Comparison of ENCODE assay signal across 33 cellular contexts in the genomic region with DNA sequence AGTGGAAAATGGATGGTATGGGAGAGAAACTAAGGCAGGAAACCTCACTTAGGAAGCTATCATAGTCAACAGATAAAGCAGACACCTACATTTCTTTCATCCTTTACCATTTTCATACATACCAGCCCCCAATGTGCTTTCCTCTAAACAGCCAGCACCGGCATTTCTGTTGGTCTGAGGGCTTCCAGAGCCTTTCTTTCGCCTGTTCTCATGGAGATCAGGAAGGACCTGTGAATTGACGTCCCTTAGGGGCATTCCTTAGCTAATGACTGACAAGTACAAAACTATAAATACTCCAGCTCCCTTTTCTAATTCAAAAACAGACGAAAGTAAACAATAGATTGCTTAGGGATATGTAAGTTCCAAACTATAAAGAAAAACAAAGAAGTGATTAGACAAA.
"Had no signal": no experiment of that assay in that cellular context is flagged by ENCODE, and none has a peak within 500 bp of the region (broad histone marks: within the 10 kb centered on the region; RNA-seq: fewer than 3 reads in every experiment).

No MANE protein-coding gene starts in this region.

- H3K36me3 ChIP-seq: esophagus squamous epithelium, neutrophil, pancreas, right atrium auricular region, tibial artery, upper lobe of right lung, vagina had no signal

- H3K36me3 Mint-ChIP-seq: memory B cell; mesothelial cell of epicardium; naive B cell; natural killer cell treated with Interleukin-12 subunit alpha and Interleukin-12 subunit beta and Interleukin-15 and Interleukin-18, amount 100 ng/mL, for 72 hours; stimulated activated memory B cell treated with anti-CD40 and anti-IgM and Interleukin-4, amounts not matched to agents 10 μg/mL and 1 μg/mL and 100 μg/mL, for 72 hours had no signal

- DNase-seq: dermis blood vessel endothelial cell; effector memory CD4-positive, alpha-beta T cell; erythroblast; esophagus squamous epithelium; foreskin melanocyte; hypothalamus; left ventricle myocardium superior; mucosa of descending colon; naive B cell; pancreas; stimulated activated CD4-positive, alpha-beta T cell treated with anti-CD3 and anti-CD28 coated beads, Interleukin-12 subunit alpha, Interleukin-12 subunit beta, amount 100 ng/mL, for 4 hours; stimulated activated CD4-positive, alpha-beta T cell treated with anti-CD3 and anti-CD28 coated beads, Interleukin-1b, Interleukin-23, amount 100 ng/mL, for 48 hours; stimulated activated CD4-positive, alpha-beta T cell treated with anti-CD3 and anti-CD28 coated beads, Interleukin-4, amount 100 ng/mL, for 1 hour; stimulated activated naive CD8-positive, alpha-beta T cell treated with anti-CD3 and anti-CD28 coated beads, Interleukin-15, Interleukin-2, amounts not matched to agents 100 U/mL and 50 U/mL, for 24 hours; substantia nigra; testis; tibial artery; upper lobe of right lung had no signal

- H3K9me3 ChIP-seq: esophagus squamous epithelium, mucosa of descending colon, neutrophil, pancreas, right atrium auricular region, testis, tibial artery, upper lobe of right lung, vagina had no signal

- H3K27ac ChIP-seq: coronary artery, esophagus squamous epithelium, neutrophil, pancreas, right atrium auricular region, testis, tibial artery, upper lobe of right lung, vagina had no signal

- H3K4me3 Mint-ChIP-seq: memory B cell; mesothelial cell of epicardium; naive B cell; natural killer cell treated with Interleukin-12 subunit alpha and Interleukin-12 subunit beta and Interleukin-15 and Interleukin-18, amount 100 ng/mL, for 72 hours; neural crest cell; stimulated activated memory B cell treated with anti-CD40 and anti-IgM and Interleukin-4, amounts not matched to agents 10 μg/mL and 1 μg/mL and 100 μg/mL, for 72 hours had no signal

- H3K4me1 ChIP-seq: esophagus squamous epithelium, pancreas, right atrium auricular region, testis, upper lobe of right lung, vagina had no signal

- ATAC-seq: left ventricle myocardium superior; mucosa of descending colon; natural killer cell treated with Interleukin-12 subunit alpha and Interleukin-12 subunit beta and Interleukin-15 and Interleukin-18, amount 100 ng/mL, for 72 hours; pancreas; sciatic nerve; stimulated activated memory B cell treated with anti-CD40 and anti-IgM and Interleukin-4, amounts not matched to agents 10 μg/mL and 1 μg/mL and 100 μg/mL, for 72 hours; stimulated activated naive CD8-positive, alpha-beta T cell treated with anti-CD3 and anti-CD28 coated beads, Interleukin-15, Interleukin-2, amounts not matched to agents 100 U/mL and 50 U/mL, for 24 hours; upper lobe of right lung had no signal

- FAIRE-seq: endometrium, keratinocyte, pancreas had no signal

- H3K9me3 Mint-ChIP-seq: memory B cell; mesothelial cell of epicardium; naive B cell; natural killer cell treated with Interleukin-12 subunit alpha and Interleukin-12 subunit beta and Interleukin-15 and Interleukin-18, amount 100 ng/mL, for 72 hours; neural crest cell; stimulated activated memory B cell treated with anti-CD40 and anti-IgM and Interleukin-4, amounts not matched to agents 10 μg/mL and 1 μg/mL and 100 μg/mL, for 72 hours had no signal

- H3K4me2 ChIP-seq: smooth muscle cell had no signal

- H3K27me3 ChIP-seq: esophagus squamous epithelium, neutrophil, right atrium auricular region, testis, tibial artery, upper lobe of right lung, vagina had no signal

- H3K27me3 Mint-ChIP-seq: memory B cell; natural killer cell treated with Interleukin-12 subunit alpha and Interleukin-12 subunit beta and Interleukin-15 and Interleukin-18, amount 100 ng/mL, for 72 hours; progenitor cell of endocrine pancreas had no signal

- H3K4me1 Mint-ChIP-seq: memory B cell; naive B cell; stimulated activated memory B cell treated with anti-CD40 and anti-IgM and Interleukin-4, amounts not matched to agents 10 μg/mL and 1 μg/mL and 100 μg/mL, for 72 hours had no signal

- H3K4me3 ChIP-seq: coronary artery, esophagus squamous epithelium, lung, mucosa of descending colon, pancreas, right atrium auricular region, smooth muscle cell, testis, tibial artery, upper lobe of right lung, vagina had no signal

- H3K27ac Mint-ChIP-seq: memory B cell; mesothelial cell of epicardium; natural killer cell treated with Interleukin-12 subunit alpha and Interleukin-12 subunit beta and Interleukin-15 and Interleukin-18, amount 100 ng/mL, for 72 hours; progenitor cell of endocrine pancreas; stimulated activated memory B cell treated with anti-CD40 and anti-IgM and Interleukin-4, amounts not matched to agents 10 μg/mL and 1 μg/mL and 100 μg/mL, for 72 hours had no signal
